Comparison of ENCODE assay signal across 27 cellular contexts in the genomic region with DNA sequence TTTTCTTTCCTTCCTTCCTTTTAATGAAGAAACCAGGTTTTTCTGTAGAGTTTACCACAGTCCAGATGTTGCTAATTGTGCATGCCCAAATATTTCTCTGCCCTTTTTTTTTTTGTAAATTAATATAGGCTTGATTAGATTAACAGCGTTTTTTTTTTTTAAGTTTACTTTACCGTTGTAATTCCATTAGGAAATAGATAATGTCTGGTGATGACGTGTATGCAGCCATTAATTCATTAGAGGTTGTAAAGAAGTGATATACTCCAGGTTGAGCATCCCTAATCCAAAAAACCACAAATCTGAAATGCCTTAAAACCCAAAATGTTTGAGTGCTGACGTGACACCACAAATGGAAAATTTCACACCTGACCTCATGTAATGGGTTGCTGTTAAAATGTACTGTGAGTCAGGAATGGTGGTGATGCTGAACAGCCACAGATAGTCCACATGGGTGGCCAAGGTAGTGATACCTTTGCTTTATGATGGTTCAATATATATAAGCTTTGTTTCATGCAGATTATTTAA.
"Had no signal": no experiment of that assay in that cellular context is flagged by ENCODE, and none has a peak within 500 bp of the region (broad histone marks: within the 10 kb centered on the region; RNA-seq: fewer than 3 reads in every experiment).

No MANE protein-coding gene starts in this region.

- H3K4me2 ChIP-seq: hepatocyte, smooth muscle cell had no signal

- H3K4me1 ChIP-seq: gastrocnemius medialis, heart left ventricle, prostate gland, right atrium auricular region, suprapubic skin, transverse colon, upper lobe of right lung, uterus had no signal

- H3K4me3 Mint-ChIP-seq: naive thymus-derived CD8-positive, alpha-beta T cell; nephron progenitor cell; stimulated activated naive CD8-positive, alpha-beta T cell treated with anti-CD3 and anti-CD28 coated beads, Interleukin-15, amount 100 ng/mL, for 72 hours had no signal

- H3K36me3 Mint-ChIP-seq: naive thymus-derived CD8-positive, alpha-beta T cell had no signal

- H3K9me3 Mint-ChIP-seq: naive thymus-derived CD8-positive, alpha-beta T cell; nephron progenitor cell; stimulated activated naive CD8-positive, alpha-beta T cell treated with anti-CD3 and anti-CD28 coated beads, Interleukin-15, amount 100 ng/mL, for 72 hours had no signal

- H3K79me2 ChIP-seq: hepatocyte had no signal

- H3K4me3 ChIP-seq: dorsolateral prefrontal cortex, gastrocnemius medialis, heart left ventricle, hepatocyte, prostate gland, right atrium auricular region, smooth muscle cell, suprapubic skin, transverse colon, upper lobe of right lung, uterus had no signal

- H3K27ac Mint-ChIP-seq: nephron progenitor cell had no signal

- H3K27me3 ChIP-seq: dorsolateral prefrontal cortex, gastrocnemius medialis, heart left ventricle, hepatocyte, right atrium auricular region, suprapubic skin, transverse colon, upper lobe of right lung, uterus had no signal

- DNase-seq: dorsolateral prefrontal cortex; effector CD4-positive, alpha-beta T cell; foreskin fibroblast; gastrocnemius medialis; heart left ventricle; kidney; mesenchymal stem cell; midbrain; naive thymus-derived CD8-positive, alpha-beta T cell; nephron progenitor cell; nucleus accumbens; stimulated activated CD4-positive, alpha-beta T cell treated with anti-CD3 and anti-CD28 coated beads, Interleukin-12 subunit alpha, Interleukin-12 subunit beta, amount 100 ng/mL, for 4 hours; stimulated activated CD4-positive, alpha-beta T cell treated with anti-CD3 and anti-CD28 coated beads, Interleukin-1b, Interleukin-23, amount 100 ng/mL, for 48 hours; stimulated activated CD4-positive, alpha-beta T cell treated with anti-CD3 and anti-CD28 coated beads, Interleukin-4, amount 100 ng/mL, for 1 hour; stimulated activated CD8-positive, alpha-beta memory T cell treated with anti-CD3 and anti-CD28 coated beads, Interleukin-4, amount 100 ng/mL, for 48 hours; stimulated activated naive CD4-positive, alpha-beta T cell; stimulated activated naive CD8-positive, alpha-beta T cell treated with anti-CD3 and anti-CD28 coated beads, Interleukin-15, amount 100 ng/mL, for 72 hours; transverse colon; upper lobe of right lung; uterus had no signal

- ATAC-seq: gastrocnemius medialis; heart left ventricle; left lobe of liver; naive thymus-derived CD8-positive, alpha-beta T cell; sciatic nerve; stimulated activated naive CD8-positive, alpha-beta T cell treated with anti-CD3 and anti-CD28 coated beads, Interleukin-15, amount 100 ng/mL, for 72 hours; upper lobe of right lung had no signal

- H3K36me3 ChIP-seq: gastrocnemius medialis, prostate gland, right atrium auricular region, suprapubic skin, transverse colon, upper lobe of right lung, uterus had no signal

- H3K4me1 Mint-ChIP-seq: naive thymus-derived CD8-positive, alpha-beta T cell; nephron progenitor cell; stimulated activated naive CD8-positive, alpha-beta T cell treated with anti-CD3 and anti-CD28 coated beads, Interleukin-15, amount 100 ng/mL, for 72 hours had no signal

- H2AFZ ChIP-seq: hepatocyte had no signal

- H3K9me3 ChIP-seq: gastrocnemius medialis, heart left ventricle, prostate gland, right atrium auricular region, suprapubic skin, transverse colon, upper lobe of right lung, uterus had no signal

- H3K27ac ChIP-seq: dorsolateral prefrontal cortex, gastrocnemius medialis, heart left ventricle, hepatocyte, prostate gland, right atrium auricular region, suprapubic skin, transverse colon, upper lobe of right lung, uterus had no signal

- H3K27me3 Mint-ChIP-seq: naive thymus-derived CD8-positive, alpha-beta T cell; stimulated activated naive CD8-positive, alpha-beta T cell treated with anti-CD3 and anti-CD28 coated beads, Interleukin-15, amount 100 ng/mL, for 72 hours had no signal
